ENCODE assay signal across 28 cellular contexts in the genomic region with DNA sequence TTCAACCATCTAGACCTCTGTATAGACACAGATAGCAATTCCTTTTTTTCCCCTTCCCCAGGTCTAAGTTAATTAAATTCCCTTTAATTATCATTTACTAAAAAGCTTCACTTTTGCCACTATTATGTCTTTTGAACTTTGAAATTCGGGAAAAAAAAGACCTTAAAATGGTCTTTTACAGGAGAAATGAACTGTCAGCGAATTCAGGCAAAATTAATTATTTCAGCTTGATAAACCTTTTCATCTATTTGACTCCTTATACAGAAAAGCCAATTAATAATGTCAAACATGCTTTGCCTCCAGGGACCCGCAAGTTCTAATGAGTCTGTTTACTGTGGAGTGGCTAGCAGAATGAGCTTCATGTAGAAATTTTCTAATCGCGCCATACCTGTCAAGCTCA.
"Had no signal": no experiment of that assay in that cellular context is flagged by ENCODE, and none has a peak within 500 bp of the region (broad histone marks: within the 10 kb centered on the region; RNA-seq: fewer than 3 reads in every experiment).

No MANE protein-coding gene starts in this region.

- H3K4me1 ChIP-seq: prostate gland, spleen, thyroid gland, tibial nerve, upper lobe of left lung, vagina had no signal

- H3K4me3 ChIP-seq: neural progenitor cell, pancreas, prostate gland, skin epidermis, smooth muscle cell, spleen, thoracic aorta, thyroid gland, tibial nerve, upper lobe of left lung, vagina had no signal

- H3K9ac ChIP-seq: neural progenitor cell had no signal

- DNase-seq: naive thymus-derived CD4-positive, alpha-beta T cell; natural killer cell; nucleus accumbens; pancreas; right cardiac atrium; spleen; stimulated activated CD4-positive, alpha-beta T cell treated with anti-CD3 and anti-CD28 coated beads, Interleukin-12 subunit alpha, Interleukin-12 subunit beta, amount 100 ng/mL, for 4 hours; stimulated activated CD4-positive, alpha-beta T cell treated with anti-CD3 and anti-CD28 coated beads, Interleukin-1b, Interleukin-23, amount 100 ng/mL, for 48 hours; stimulated activated CD4-positive, alpha-beta T cell treated with anti-CD3 and anti-CD28 coated beads, Interleukin-4, amount 100 ng/mL, for 1 hour; stimulated activated CD4-positive, alpha-beta T cell treated with anti-CD3 and anti-CD28 coated beads, Interleukin-4, amount 100 ng/mL, for 4 hours; stimulated activated CD8-positive, alpha-beta memory T cell treated with anti-CD3 and anti-CD28 coated beads, Interleukin-4, amount 100 ng/mL, for 48 hours; stimulated activated naive CD4-positive, alpha-beta T cell; stimulated activated naive CD8-positive, alpha-beta T cell treated with anti-CD3 and anti-CD28 coated beads, Interleukin-15, amount 100 ng/mL, for 72 hours; stimulated activated naive CD8-positive, alpha-beta T cell treated with anti-CD3 and anti-CD28 coated beads, Interleukin-15, Interleukin-2, amounts not matched to agents 100 U/mL and 50 U/mL, for 24 hours; substantia nigra; thyroid gland; trophoblast cell had no signal

- H3K9me3 ChIP-seq: neutrophil, pancreas, prostate gland, spleen, thoracic aorta, thyroid gland, tibial nerve, upper lobe of left lung, vagina had no signal

- H3K27ac ChIP-seq: neural progenitor cell, neutrophil, pancreas, prostate gland, skin epidermis, spleen, thoracic aorta, thyroid gland, tibial nerve, upper lobe of left lung, vagina had no signal

- H2AFZ ChIP-seq: neural progenitor cell had no signal

- H3K36me3 ChIP-seq: neural progenitor cell, neutrophil, pancreas, prostate gland, spleen, thoracic aorta, thyroid gland, tibial nerve, upper lobe of left lung, vagina had no signal

- FAIRE-seq: pancreas had no signal

- ATAC-seq: naive thymus-derived CD4-positive, alpha-beta T cell; natural killer cell; pancreas; right cardiac atrium; sciatic nerve; stimulated activated memory B cell treated with anti-CD40 and anti-IgM and Interleukin-4, amounts not matched to agents 10 μg/mL and 1 μg/mL and 100 μg/mL, for 72 hours; stimulated activated naive CD8-positive, alpha-beta T cell treated with anti-CD3 and anti-CD28 coated beads, Interleukin-15, amount 100 ng/mL, for 72 hours; stimulated activated naive CD8-positive, alpha-beta T cell treated with anti-CD3 and anti-CD28 coated beads, Interleukin-15, Interleukin-2, amounts not matched to agents 100 U/mL and 50 U/mL, for 24 hours had no signal

- H3K27me3 ChIP-seq: pancreas, thyroid gland, tibial nerve, upper lobe of left lung, vagina had no signal

- H3K4me2 ChIP-seq: neural progenitor cell, smooth muscle cell had no signal
